20 cellular contexts compared by ENCODE assay signal in genomic region chr14:41423503-41423902, GRCh38.
A peak's percentile ranks its signal among the peaks of the same experiment; 100 is the strongest.
DNase-seq lines count a peak whose midpoint lies in the region; ATAC-seq and TF ChIP-seq lines count a peak whose summit lies in the region.
"Had no signal": no experiment of that assay in that cellular context is flagged by ENCODE, and none has a peak within 500 bp of the region (broad histone marks: within the 10 kb centered on the region; RNA-seq: fewer than 3 reads in every experiment).

No MANE protein-coding gene starts in this region.

- H3K27ac ChIP-seq in PC-3 (ENCODE audit: low read length) (no peak overlapping the region), sigmoid colon (no peak overlapping the region)

- no peak for TF ChIP-seq EP300 in sigmoid colon (IDR thresholded peaks at IDR 0.05)

- TF ChIP-seq CTCF in PC-3 (conservative IDR thresholded peaks at IDR 0.05; ENCODE audit: low read depth, low read length) (no peak), astrocyte of the spinal cord (IDR thresholded peaks at IDR 0.05; ENCODE audit: low read depth, low read length) (no peak), sigmoid colon (IDR thresholded peaks at IDR 0.05) (no peak)

- CTCF ChIA-PET in PC-3 (lab: Charles Lee) = no interaction called here

- H4K20me1 ChIP-seq in PC-3 (ENCODE audit: low read length) = no peaks in the 10 kb centered on the region

- DNase-seq in ELR (ENCODE audit: low read depth) (peak; percentile 17), PC-3 (peak; percentile 11), astrocyte of the spinal cord (ENCODE audit: low read depth, low spot score) (peak; percentile 2), iris pigment epithelial cell (ENCODE audit: low read depth) (peak; percentile 7), hippocampal formation (lab: John Stamatoyannopoulos, UW) (no peak), HPDE6-E6E7 (ENCODE audit: extremely low spot score) (no peak), sigmoid colon (no peak)
- DNase-seq: 8988T; C1 segment of cervical spinal cord; Calu3; CD4-positive, alpha-beta memory T cell; COR-L47; DMS153; DND-41; GDM1; GOT3; H9 had no signal

- POLR2A ChIA-PET in PC-3 (lab: Charles Lee; ENCODE audit: unreplicated experiment) = interaction anchor here (0.6 kb wide), 1 partner anchor 1205 kb away, joined by 4 read pairs; no protein-coding TSS in a partner anchor

- no peaks in the 10 kb centered on the region for H3K79me2 ChIP-seq in PC-3 (ENCODE audit: low read length)

- H3K9me3 ChIP-seq in PC-3 (ENCODE audit: low read length) = no peaks in the 10 kb centered on the region
- peaks cover 0 to 3% (median 0%) of the 10 kb centered on the region in 4 donors for H3K9me3 ChIP-seq in sigmoid colon

- BruUV-seq in PC-3 (replicated peaks; lab: Mats Ljungman, UMichigan) = no TSS peak

- 85 to 86% methylated on average over 3 of the region's 3 CpGs for WGBS in sigmoid colon, 2 donors

- in situ Hi-C loops in astrocyte of the spinal cord (cut with HindIII; ENCODE audit: low sequenced_read_pairs) = no loop called here

- H3K36me3 ChIP-seq in PC-3 (ENCODE audit: low read depth, low read length) = no peaks in the 10 kb centered on the region
- no peaks in the 10 kb centered on the region for H3K36me3 ChIP-seq in sigmoid colon

- H3K27me3 ChIP-seq in PC-3 (ENCODE audit: low read length) = 0 out of 2 replicates have a peak, but pooled peaks cover 4% of the 10 kb centered on the region
- H3K27me3 ChIP-seq in sigmoid colon = no peaks in the 10 kb centered on the region

- H2AFZ ChIP-seq in PC-3 (ENCODE audit: low read length) = no peak overlapping the region

- no peak overlapping the region for H3K9ac ChIP-seq in PC-3 (ENCODE audit: low read length)

- no peak overlapping the region for H3K4me2 ChIP-seq in PC-3 (ENCODE audit: low read length)

- H3F3A ChIP-seq in PC-3 (ENCODE audit: low read length, unreplicated experiment) = no peaks in the 10 kb centered on the region

- no peak for TF ChIP-seq POLR2A in sigmoid colon (IDR thresholded peaks at IDR 0.05)

- peak; percentile 55 for ATAC-seq in PC-3
- no peak for ATAC-seq in GM21723 (IDR thresholded peaks at IDR 0.05; ENCODE audit: unreplicated experiment)
- ATAC-seq: GM12878, HCT116 had no signal

- no peak overlapping the region for H3K4me3 ChIP-seq in PC-3 (ENCODE audit: low read length)
- H3K4me3 ChIP-seq in astrocyte of the spinal cord (ENCODE audit: low read depth, low read length) = no peak overlapping the region
- no peak overlapping the region for H3K4me3 ChIP-seq in sigmoid colon
- H3K4me3 ChIP-seq: GM12878 had no signal

- no peaks in the 10 kb centered on the region for H3K9me2 ChIP-seq in PC-3 (replicated peaks; ENCODE audit: low read length)

- H3K4me1 ChIP-seq in PC-3 (ENCODE audit: insufficient read depth, low read length) (no peaks in the 10 kb centered on the region), sigmoid colon (no peaks in the 10 kb centered on the region)

- intact Hi-C loops in PC-3 (cut with micrococcal nuclease) = no loop called here
- intact Hi-C loops in sigmoid colon (cut with DNase I) = no loop called here

Comparison
In these comparisons a context has a peak if more than half of its experiments do, and no peak if none do; other contexts are left out.
1. DNase-seq: peak in ELR (single experiment), PC-3 (single experiment), astrocyte of the spinal cord (single experiment) and iris pigment epithelial cell (single experiment); none in hippocampal formation (0 of 2), HPDE6-E6E7 (single experiment) and sigmoid colon (single experiment).